16 cellular contexts compared by ENCODE assay signal in genomic region chrX:111339212-111339611, GRCh38.
DNase-seq lines count a peak whose midpoint lies in the region; ATAC-seq and TF ChIP-seq lines count a peak whose summit lies in the region.
"Had no signal": no experiment of that assay in that cellular context is flagged by ENCODE, and none has a peak within 500 bp of the region (broad histone marks: within the 10 kb centered on the region; RNA-seq: fewer than 3 reads in every experiment).

No MANE protein-coding gene starts in this region.

- DNase-seq in glutamatergic neuron: no peak
- DNase-seq in naive thymus-derived CD8-positive, alpha-beta T cell: no peak
- DNase-seq: C1 segment of cervical spinal cord; Calu3; CD4-positive, alpha-beta memory T cell; COR-L47; DMS53; DMS79 treated with DMSO at 0.1 percent for 48 hours; GF-D8; H9 had no signal

- H3K27ac Mint-ChIP-seq in glutamatergic neuron (ENCODE audit: unreplicated experiment): peak overlapping the region; percentile 52
- H3K27ac Mint-ChIP-seq in naive thymus-derived CD8-positive, alpha-beta T cell: no peak overlapping the region
- H3K27ac Mint-ChIP-seq: CD4-positive, alpha-beta memory T cell; GM23338; H9 had no signal

- H3K27me3 Mint-ChIP-seq in glutamatergic neuron (ENCODE audit: unreplicated experiment): peaks cover 1% of the 10 kb centered on the region
- peaks cover 0 to 10% (median 2%) of the 10 kb centered on the region in 5 donors for H3K27me3 Mint-ChIP-seq in naive thymus-derived CD8-positive, alpha-beta T cell

- no peak overlapping the region for H3K4me3 Mint-ChIP-seq in glutamatergic neuron (ENCODE audit: unreplicated experiment)
- no peak overlapping the region for H3K4me3 Mint-ChIP-seq in naive thymus-derived CD8-positive, alpha-beta T cell
- H3K4me3 Mint-ChIP-seq: CD4-positive, alpha-beta memory T cell; GM23338; H9 had no signal

- ATAC-seq in GM18907 (IDR thresholded peaks at IDR 0.05; ENCODE audit: unreplicated experiment) (peak; percentile 68), HG03378 (IDR thresholded peaks at IDR 0.05; ENCODE audit: unreplicated experiment) (peak; percentile 58), esophagus mucosa (no peak), GM18505 (IDR thresholded peaks at IDR 0.05; ENCODE audit: unreplicated experiment) (no peak)
- no peak for ATAC-seq in naive thymus-derived CD8-positive, alpha-beta T cell
- ATAC-seq: GM23338, HCT116 had no signal

- POLR2A ChIA-PET in naive thymus-derived CD8-positive, alpha-beta T cell (lab: Charles Lee): no interaction called here

- no peaks in the 10 kb centered on the region for H3K36me3 Mint-ChIP-seq in glutamatergic neuron (ENCODE audit: unreplicated experiment)
- H3K36me3 Mint-ChIP-seq in naive thymus-derived CD8-positive, alpha-beta T cell: no peaks in the 10 kb centered on the region
- H3K36me3 Mint-ChIP-seq: CD4-positive, alpha-beta memory T cell had no signal

- peaks cover 31% of the 10 kb centered on the region for H3K4me1 Mint-ChIP-seq in glutamatergic neuron (ENCODE audit: low read depth, unreplicated experiment)
- H3K4me1 Mint-ChIP-seq in naive thymus-derived CD8-positive, alpha-beta T cell: peaks cover 0 to 2% (median 0%) of the 10 kb centered on the region in 4 donors
- H3K4me1 Mint-ChIP-seq: CD4-positive, alpha-beta memory T cell; GM23338 had no signal

- peaks cover 23% of the 10 kb centered on the region for H3K9me3 Mint-ChIP-seq in glutamatergic neuron (ENCODE audit: unreplicated experiment)
- H3K9me3 Mint-ChIP-seq in naive thymus-derived CD8-positive, alpha-beta T cell: peaks cover 0 to 2% (median 0%) of the 10 kb centered on the region in 9 donors
- H3K9me3 Mint-ChIP-seq: CD4-positive, alpha-beta memory T cell; GM23338 had no signal

- no peak for TF ChIP-seq CTCF in glutamatergic neuron (IDR thresholded peaks at IDR 0.05; ENCODE audit: partially characterized antibody, unreplicated experiment)

- TF ChIP-seq POLR2A in GM18505 (IDR thresholded peaks at IDR 0.05; ENCODE audit: borderline replicate concordance, extremely low read depth, insufficient read depth, insufficient read length): no peak

Comparison
In these comparisons a context has a peak if more than half of its experiments do, and no peak if none do; other contexts are left out.
1. ATAC-seq: peak in GM18907 (single experiment) and HG03378 (single experiment); none in esophagus mucosa (single experiment), naive thymus-derived CD8-positive, alpha-beta T cell (0 of 2) and GM18505 (single experiment).